In the genomic region with DNA sequence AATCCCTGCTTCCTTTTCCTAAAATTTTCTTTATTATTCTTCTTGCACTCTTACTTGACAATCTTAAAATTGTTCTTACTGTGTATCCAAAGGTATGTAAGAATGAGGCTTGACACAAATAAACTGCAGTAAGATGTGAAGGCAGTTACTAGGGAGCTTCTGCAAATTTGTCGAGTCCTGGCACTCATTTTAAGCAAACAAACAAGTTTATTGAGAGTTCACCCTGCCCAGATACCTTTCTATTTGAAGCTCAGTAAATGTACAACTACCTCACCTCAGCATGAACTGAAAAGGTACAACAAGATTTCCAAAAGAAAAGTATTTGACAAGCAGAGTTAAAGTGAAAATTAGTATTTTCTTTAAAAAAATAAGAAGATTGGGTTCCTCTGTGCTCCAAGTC, we compare ENCODE assay signal across 15 cellular contexts. TPM values are rescaled to one million over a fixed set of nuclear protein-coding genes. Genes with fewer than 3 reads are reported as not detected.
"Had no signal": no experiment of that assay in that cellular context is flagged by ENCODE, and none has a peak within 500 bp of the region (broad histone marks: within the 10 kb centered on the region; RNA-seq: fewer than 3 reads in every experiment).

No MANE protein-coding gene starts in this region.

- H3K9me3 ChIP-seq: mucosa of descending colon had no signal

- ATAC-seq: activated T-helper 17 cell treated with anti-CD3 and anti-CD28 coated beads, Interleukin-2, amount 50 U/mL, for 72 hours; effector memory CD8-positive, alpha-beta T cell; mucosa of descending colon; natural killer cell; stimulated activated naive CD8-positive, alpha-beta T cell treated with anti-CD3 and anti-CD28 coated beads, Interleukin-15, amount 100 ng/mL, for 72 hours had no signal

- DNase-seq: activated CD4-positive, alpha-beta T cell treated with anti-CD3 and anti-CD28 coated beads, Interleukin-2, amount 10 ng/mL, durations not matched to agents 7 days and 5 days; activated CD4-positive, CD25-positive, alpha-beta regulatory T cell; activated CD8-positive, alpha-beta memory T cell treated with anti-CD3 and anti-CD28 coated beads for 24 hours; activated naive CD4-positive, alpha-beta T cell treated with anti-CD3 and anti-CD28 coated beads, Interleukin-2, amount 50 U/mL, for 16 hours; amygdala; effector memory CD8-positive, alpha-beta T cell; mucosa of descending colon; natural killer cell; occipital lobe; stimulated activated CD4-positive, alpha-beta T cell treated with anti-CD3 and anti-CD28 coated beads, Interleukin-4, amount 100 ng/mL, for 24 hours; stimulated activated naive CD8-positive, alpha-beta T cell treated with anti-CD3 and anti-CD28 coated beads, Interleukin-15, amount 100 ng/mL, for 72 hours; trophoblast cell had no signal

- H3K27ac ChIP-seq: SK-N-MC had no signal

- H3K4me3 ChIP-seq: mucosa of descending colon had no signal

RNA-seq across cellular contexts. Expression of gene SYTL4, which starts 13.3 kb away (rescaled TPM):
- total RNA-seq: activated CD4-positive, alpha-beta T cell treated with anti-CD3 and anti-CD28 coated beads, Interleukin-2, amount 10 ng/mL, durations not matched to agents 7 days and 5 days; activated T-helper 17 cell treated with anti-CD3 and anti-CD28 coated beads, Interleukin-2, amount 50 U/mL, for 72 hours; T-helper 1 cell treated with Interleukin-12 subunit alpha and Interleukin-12 subunit beta and Interleukin-4 antibody, amounts not matched to agents 30 ng/mL and 1 ng/mL, for 36 hours had no signal
